ENCODE assay signal across 10 cellular contexts in genomic region chr14:90510208-90510607, GRCh38.
DNase-seq lines count a peak whose midpoint lies in the region; ATAC-seq lines count a peak whose summit lies in the region.
"Had no signal": no experiment of that assay in that cellular context is flagged by ENCODE, and none has a peak within 500 bp of the region (broad histone marks: within the 10 kb centered on the region; RNA-seq: fewer than 3 reads in every experiment).

No MANE protein-coding gene starts in this region.

- peak overlapping the region; percentile 55 for H2BK5ac ChIP-seq in trophoblast cell (ENCODE audit: low read depth, low read length, poor library complexity)

- H3K27me3 ChIP-seq in trophoblast cell (ENCODE audit: insufficient read depth, low read length), result no peaks in the 10 kb centered on the region

- H2BK120ac ChIP-seq in trophoblast cell (ENCODE audit: insufficient read depth, low read length, poor library complexity), result peak overlapping the region; percentile 75

- H3K79me2 ChIP-seq in trophoblast cell (ENCODE audit: control insufficient read depth, insufficient read depth, low read length, poor library complexity), result no peaks in the 10 kb centered on the region

- H2AK5ac ChIP-seq in trophoblast cell (ENCODE audit: low read length), result peak overlapping the region; percentile 94

- no peak overlapping the region for H3K9ac ChIP-seq in trophoblast cell (ENCODE audit: low read length)

- peak overlapping the region; percentile 19 for H2AFZ ChIP-seq in trophoblast cell (ENCODE audit: insufficient read depth, low read length, poor library complexity)

- ATAC-seq in Right ventricle myocardium superior (ENCODE audit: poor library complexity) (peak; percentile 73), GM19328 (IDR thresholded peaks at IDR 0.05; ENCODE audit: unreplicated experiment) (no peak)
- ATAC-seq: stimulated activated memory B cell treated with anti-CD40 and anti-IgM and Interleukin-4, amounts not matched to agents 10 μg/mL and 1 μg/mL and 100 μg/mL, for 72 hours had no signal

- peak overlapping the region; percentile 78 for H3K14ac ChIP-seq in trophoblast cell (ENCODE audit: low read length)

- H4K8ac ChIP-seq in trophoblast cell (ENCODE audit: low read depth, low read length), result peak overlapping the region; percentile 30

- intact Hi-C loops in Right ventricle myocardium superior (cut with DNase I), result loop anchor here (5.0 kb wide), 1 partner anchor 67 kb away; no protein-coding TSS in a partner anchor

- no peak overlapping the region for H4K12ac ChIP-seq in trophoblast cell (ENCODE audit: low read depth, low read length)

- no peaks in the 10 kb centered on the region for H3K36me3 ChIP-seq in trophoblast cell (ENCODE audit: control insufficient read depth in 1 of 2, insufficient read depth in 2 of 2, low read length in 2 of 2)

- H3K4ac ChIP-seq in trophoblast cell (ENCODE audit: low read depth, low read length), result peak overlapping the region; percentile 23

- no peak overlapping the region for H3K27ac ChIP-seq in trophoblast cell (ENCODE audit: low read depth, low read length)

- H4K91ac ChIP-seq in trophoblast cell (ENCODE audit: low read depth, low read length), result peak overlapping the region; percentile 78

- H2BK12ac ChIP-seq in trophoblast cell (ENCODE audit: low read length), result peak overlapping the region; percentile 92

- H3K4me2 ChIP-seq in trophoblast cell (ENCODE audit: low read length), result no peak overlapping the region

- WGBS in trophoblast cell (ENCODE audit: extremely low coverage, insufficient coverage, insufficient read length), result no CpG with 5 or more reads among the region's 9 CpGs

- peaks cover 42 to 53% of the 10 kb centered on the region in 2 experiments for H3K4me1 ChIP-seq in trophoblast cell (ENCODE audit: control insufficient read depth in 1 of 2, insufficient read depth in 2 of 2, low read length in 2 of 2)

- DNase-seq in HT-29 (ENCODE audit: low spot score) (peak; percentile 73), NCI-H510A (lab: John Stamatoyannopoulos, UW) (peak; percentile 68), Right ventricle myocardium superior (peak; percentile 86), trophoblast cell (peak in 1 of 2 donors; percentile 10), T1000 (lab: John Stamatoyannopoulos, UW) (no peak), hippocampal formation (lab: John Stamatoyannopoulos, UW) (no peak)
- DNase-seq in stimulated activated CD4-positive, alpha-beta T cell treated with anti-CD3 and anti-CD28 coated beads, Interleukin-4, amount 100 ng/mL, for 1 hour, result no peak
- DNase-seq: activated effector memory CD4-positive, alpha-beta T cell treated with Interleukin-2 at 50 U/mL for 16 hours had no signal

- H3K9me3 ChIP-seq in trophoblast cell (ENCODE audit: insufficient read depth, low read depth, low read length), result peaks cover 5% of the 10 kb centered on the region

- no peak overlapping the region for H3K23ac ChIP-seq in trophoblast cell (ENCODE audit: low read length)

- H3K79me1 ChIP-seq in trophoblast cell (ENCODE audit: low read length), result peaks cover 40% of the 10 kb centered on the region

- peak overlapping the region; percentile 45 for H3K18ac ChIP-seq in trophoblast cell (ENCODE audit: low read length)

- no peak overlapping the region for H3K4me3 ChIP-seq in trophoblast cell (ENCODE audit: low read depth, low read length)

Comparison
In these comparisons a context has a peak if more than half of its experiments do, and no peak if none do; other contexts are left out.
1. DNase-seq: peak in HT-29 (single experiment), NCI-H510A (single experiment) and Right ventricle myocardium superior (single experiment); none in T1000 (single experiment), stimulated activated CD4-positive, alpha-beta T cell treated with anti-CD3 and anti-CD28 coated beads, Interleukin-4, amount 100 ng/mL, for 1 hour (single experiment) and hippocampal formation (0 of 2).